In the genomic region with DNA sequence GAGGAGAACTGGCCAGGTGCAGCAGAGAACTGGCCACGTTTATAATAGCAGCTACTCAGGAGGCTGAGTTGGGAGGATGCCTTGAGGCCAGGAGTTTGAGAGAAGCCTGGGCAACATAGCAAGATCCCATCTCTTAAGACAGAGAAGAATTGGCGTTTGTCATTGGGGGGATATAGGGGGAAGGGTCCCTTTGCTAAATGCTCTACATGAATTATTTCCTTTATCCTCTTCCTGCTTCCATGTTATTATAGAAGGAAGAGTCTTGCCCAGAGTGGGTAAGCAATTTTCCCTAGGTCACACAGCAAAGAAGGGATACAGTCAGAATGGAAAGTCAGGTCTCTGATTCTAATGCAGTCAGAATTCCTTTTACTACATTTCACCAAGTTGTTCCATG, we compare ENCODE assay signal across 21 cellular contexts.
"Had no signal": no experiment of that assay in that cellular context is flagged by ENCODE, and none has a peak within 500 bp of the region (broad histone marks: within the 10 kb centered on the region; RNA-seq: fewer than 3 reads in every experiment).

No MANE protein-coding gene starts in this region.

- H3K4me1 ChIP-seq: left lung, prostate gland had no signal

- H3K9me3 ChIP-seq: left lung, prostate gland, right atrium auricular region had no signal

- DNase-seq: activated CD4-positive, alpha-beta T cell treated with anti-CD3 and anti-CD28 coated beads, Interleukin-2, amount 50 U/mL, for 1 hour; activated CD4-positive, CD25-positive, alpha-beta regulatory T cell treated with anti-CD3 and anti-CD28 coated beads, Interleukin-2, amount 50 U/mL, for 72 hours; activated CD8-positive, alpha-beta T cell treated with anti-CD3 and anti-CD28 coated beads, Interleukin-2, amount 10 ng/mL, durations not matched to agents 7 days and 5 days; activated gamma-delta T cell; anterior cingulate cortex; caudate nucleus; effector memory CD8-positive, alpha-beta T cell; hippocampal formation; kidney glomerular epithelial cell; left lung; natural killer cell; stimulated activated CD4-positive, alpha-beta T cell treated with anti-CD3 and anti-CD28 coated beads, Interleukin-2, amount 100 ng/mL, for 24 hours; T-cell had no signal

- H3K27me3 ChIP-seq: left lung, right atrium auricular region had no signal

- H3K27ac ChIP-seq: left lung, prostate gland, right atrium auricular region, VCaP had no signal

- H3K36me3 ChIP-seq: left lung, prostate gland, right atrium auricular region had no signal

- FAIRE-seq: endothelial cell of umbilical vein, frontal cortex had no signal

- H3K4me3 ChIP-seq: left lung, lung, prostate gland, right atrium auricular region had no signal

- ATAC-seq: activated CD8-positive, alpha-beta T cell treated with anti-CD3 and anti-CD28 coated beads, Interleukin-2, amount 10 ng/mL, durations not matched to agents 7 days and 5 days; effector memory CD8-positive, alpha-beta T cell; esophagus mucosa; left lung; natural killer cell; stimulated activated memory B cell treated with anti-CD40 and anti-IgM and Interleukin-4, amounts not matched to agents 10 μg/mL and 1 μg/mL and 100 μg/mL, for 72 hours; T-cell had no signal
